In the genomic region with DNA sequence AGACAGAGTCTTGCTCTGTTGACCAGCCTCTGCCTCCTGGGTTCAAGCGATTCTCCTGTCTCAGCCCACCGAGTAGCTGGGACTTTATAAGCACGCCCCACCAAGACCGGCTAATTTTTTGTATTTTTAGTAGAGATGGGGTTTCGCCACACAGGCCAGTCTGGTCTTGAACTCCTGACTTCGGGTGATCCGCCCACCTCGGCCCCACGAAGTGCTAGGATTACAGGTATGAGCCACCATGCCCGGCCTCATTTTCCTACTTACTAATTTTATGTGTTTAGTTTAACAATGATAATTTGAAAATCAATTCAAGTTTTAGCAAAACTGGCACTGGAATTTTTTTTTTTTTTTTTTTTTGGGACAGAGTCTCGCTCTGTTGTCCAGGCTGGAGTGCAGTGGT, we compare ENCODE assay signal across 1 cellular context.
TF ChIP-seq lines count a peak whose summit lies in the region.

No MANE protein-coding gene starts in this region.

TF ChIP-seq in IMR-90, 13 proteins besides CTCF, POLR2A, EP300 and RAD21:
- no peak for TF ChIP-seq RFX5 (IDR thresholded peaks at IDR 0.05; ENCODE audit: low read depth, low read length)
- TF ChIP-seq CEBPB (IDR thresholded peaks at IDR 0.05; ENCODE audit: low read depth, low read length) = no peak
- TF ChIP-seq MAZ (IDR thresholded peaks at IDR 0.05; ENCODE audit: borderline replicate concordance, low read depth, low read length) = no peak
- TF ChIP-seq BHLHE40 (IDR thresholded peaks at IDR 0.05; ENCODE audit: low read depth, low read length) = no peak
- TF ChIP-seq, protein P1, sequence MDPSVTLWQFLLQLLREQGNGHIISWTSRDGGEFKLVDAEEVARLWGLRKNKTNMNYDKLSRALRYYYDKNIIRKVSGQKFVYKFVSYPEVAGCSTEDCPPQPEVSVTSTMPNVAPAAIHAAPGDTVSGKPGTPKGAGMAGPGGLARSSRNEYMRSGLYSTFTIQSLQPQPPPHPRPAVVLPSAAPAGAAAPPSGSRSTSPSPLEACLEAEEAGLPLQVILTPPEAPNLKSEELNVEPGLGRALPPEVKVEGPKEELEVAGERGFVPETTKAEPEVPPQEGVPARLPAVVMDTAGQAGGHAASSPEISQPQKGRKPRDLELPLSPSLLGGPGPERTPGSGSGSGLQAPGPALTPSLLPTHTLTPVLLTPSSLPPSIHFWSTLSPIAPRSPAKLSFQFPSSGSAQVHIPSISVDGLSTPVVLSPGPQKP (IDR thresholded peaks at IDR 0.05; ENCODE audit: borderline replicate concordance, low read depth, low read length) = no peak
- TF ChIP-seq, protein P2, sequence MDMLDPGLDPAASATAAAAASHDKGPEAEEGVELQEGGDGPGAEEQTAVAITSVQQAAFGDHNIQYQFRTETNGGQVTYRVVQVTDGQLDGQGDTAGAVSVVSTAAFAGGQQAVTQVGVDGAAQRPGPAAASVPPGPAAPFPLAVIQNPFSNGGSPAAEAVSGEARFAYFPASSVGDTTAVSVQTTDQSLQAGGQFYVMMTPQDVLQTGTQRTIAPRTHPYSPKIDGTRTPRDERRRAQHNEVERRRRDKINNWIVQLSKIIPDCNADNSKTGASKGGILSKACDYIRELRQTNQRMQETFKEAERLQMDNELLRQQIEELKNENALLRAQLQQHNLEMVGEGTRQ (IDR thresholded peaks at IDR 0.05; ENCODE audit: low read depth, low read length) = no peak
- no peak for TF ChIP-seq FOS (IDR thresholded peaks at IDR 0.05; ENCODE audit: low read depth, low read length)
- TF ChIP-seq CHD1 (IDR thresholded peaks at IDR 0.05; ENCODE audit: low read depth, low read length) = no peak
- TF ChIP-seq RCOR1 (IDR thresholded peaks at IDR 0.05; ENCODE audit: insufficient replicate concordance, low read length) = no peak
- no peak for TF ChIP-seq SMC3 (IDR thresholded peaks at IDR 0.05; ENCODE audit: low read depth, low read length)
- TF ChIP-seq NFE2L2 (IDR thresholded peaks at IDR 0.05; ENCODE audit: low read depth, low read length) = no peak
- TF ChIP-seq MXI1 (IDR thresholded peaks at IDR 0.05; ENCODE audit: borderline replicate concordance, low read depth, low read length) = no peak
- no peak for TF ChIP-seq MAFK (IDR thresholded peaks at IDR 0.05; ENCODE audit: low read depth, low read length)
